In the genomic region with DNA sequence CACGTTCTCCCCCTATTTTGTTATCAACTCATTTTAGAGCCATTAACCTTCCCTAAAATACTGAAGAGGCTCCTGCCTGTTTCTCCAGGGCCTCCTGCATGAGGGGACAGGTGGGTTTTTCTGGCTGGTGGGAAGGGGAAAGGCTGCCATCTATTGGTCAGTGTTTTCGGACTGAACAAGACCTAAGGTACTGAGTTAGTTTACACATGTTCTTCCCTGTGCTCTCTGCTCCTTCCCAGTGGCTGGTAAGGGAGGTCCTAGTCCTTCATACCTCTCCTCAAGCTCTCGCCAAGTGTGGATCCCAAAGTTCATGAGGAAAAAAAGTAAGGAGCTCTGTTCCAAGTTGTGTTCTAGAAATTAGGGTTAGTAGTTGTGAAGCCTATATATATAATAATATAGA, we compare ENCODE assay signal across 8 cellular contexts.
DNase-seq lines count a peak whose midpoint lies in the region; ATAC-seq, FAIRE-seq and TF ChIP-seq lines count a peak whose summit lies in the region.

No MANE protein-coding gene starts in this region.

- H3K4me1 ChIP-seq in small intestine (ENCODE audit: control insufficient read depth in 2 of 2, insufficient read depth in 1 of 2, low read depth in 1 of 2, low read length in 1 of 2) (no peaks in the 10 kb centered on the region), body of pancreas (no peaks in the 10 kb centered on the region), psoas muscle (no peaks in the 10 kb centered on the region)

- H3K4me3 ChIP-seq in astrocyte of the spinal cord (ENCODE audit: low read depth, low read length) (no peak overlapping the region), small intestine (ENCODE audit: low read depth in 1 of 2, low read length in 2 of 2) (no peak overlapping the region), body of pancreas (no peak overlapping the region), psoas muscle (no peak overlapping the region)

- TF ChIP-seq CTCF in astrocyte of the spinal cord (IDR thresholded peaks at IDR 0.05; ENCODE audit: low read depth, low read length) (peak; percentile 16), body of pancreas (IDR thresholded peaks at IDR 0.05) (no peak), psoas muscle (IDR thresholded peaks at IDR 0.05) (no peak)

- TF ChIP-seq POLR2A in body of pancreas (IDR thresholded peaks at IDR 0.05) = no peak

- ATAC-seq in body of pancreas (no peak), psoas muscle (no peak)

- WGBS in small intestine, 3 donors = 13 to 23% (median 23%) methylated on average over 3 of the region's 3 CpGs
- WGBS in body of pancreas, 2 donors = 24 to 31% methylated on average over 3 of the region's 3 CpGs
- WGBS in psoas muscle, 3 donors = 25 to 28% (median 25%) methylated on average over 3 of the region's 3 CpGs

- no peak for FAIRE-seq in small intestine (lab: Jason Lieb, UNC)

- intact Hi-C loops in body of pancreas (cut with DNase I) = no loop called here
- intact Hi-C loops in psoas muscle (cut with DNase I) = no loop called here

- in situ Hi-C loops in astrocyte of the spinal cord (cut with HindIII; ENCODE audit: low sequenced_read_pairs) = no loop called here

- DNase-seq in NCI-H187 treated with DMSO at 0.1 percent for 48 hours (lab: John Stamatoyannopoulos, UW) (peak; percentile 29), NCI-H187 (lab: John Stamatoyannopoulos, UW) (no peak), NCI-H2081 (lab: John Stamatoyannopoulos, UW) (peak; percentile 57 to 78), astrocyte of the spinal cord (ENCODE audit: low read depth, low spot score) (no peak), small intestine (peak; percentile 15), inferior parietal cortex (ENCODE audit: extremely low spot score) (no peak), body of pancreas (no peak), psoas muscle (no peak)

- H3K27me3 ChIP-seq in small intestine (ENCODE audit: control insufficient read depth in 2 of 2, insufficient read depth in 2 of 2, low read length in 2 of 2) = no peaks in the 10 kb centered on the region
- H3K27me3 ChIP-seq in body of pancreas = no peaks in the 10 kb centered on the region
- no peaks in the 10 kb centered on the region for H3K27me3 ChIP-seq in psoas muscle (ENCODE audit: insufficient read depth in 3 of 3, low read length in 2 of 3)

- H3K36me3 ChIP-seq in small intestine (ENCODE audit: control insufficient read depth in 2 of 2, insufficient read depth in 2 of 2, low read length in 2 of 2) (no peaks in the 10 kb centered on the region), body of pancreas (replicated peaks in 1 of 2; ENCODE audit: insufficient read depth in 1 of 2, low read depth in 2 of 2) (no peaks in the 10 kb centered on the region), psoas muscle (ENCODE audit: insufficient read depth in 1 of 2, low read depth in 1 of 2) (no peaks in the 10 kb centered on the region)

- H3K27ac ChIP-seq in small intestine (ENCODE audit: low read depth in 1 of 2, low read length in 1 of 2) (no peak overlapping the region), body of pancreas (no peak overlapping the region), psoas muscle (no peak overlapping the region)

- no peaks in the 10 kb centered on the region for H3K9me3 ChIP-seq in small intestine (ENCODE audit: control insufficient read depth, low read depth)
- H3K9me3 ChIP-seq in body of pancreas = no peaks in the 10 kb centered on the region
- H3K9me3 ChIP-seq in psoas muscle = no peaks in the 10 kb centered on the region

Comparison
In these comparisons a context has a peak if more than half of its experiments do, and no peak if none do; other contexts are left out.
1. DNase-seq: peak in NCI-H187 treated with DMSO at 0.1 percent for 48 hours (single experiment), NCI-H2081 (2 of 2) and small intestine (single experiment); none in NCI-H187 (0 of 2), astrocyte of the spinal cord (single experiment), inferior parietal cortex (single experiment), body of pancreas (0 of 4) and psoas muscle (0 of 2).